15 cellular contexts compared by ENCODE assay signal in genomic region chr7:984361-985126, GRCh38. TPM values are rescaled to one million over a fixed set of nuclear protein-coding genes. Genes with fewer than 3 reads are reported as not detected.
A peak's percentile ranks its signal among the peaks of the same experiment; 100 is the strongest.
DNase-seq lines count a peak whose midpoint lies in the region; ATAC-seq and TF ChIP-seq lines count a peak whose summit lies in the region.
"Had no signal": no experiment of that assay in that cellular context is flagged by ENCODE, and none has a peak within 500 bp of the region (broad histone marks: within the 10 kb centered on the region; RNA-seq: fewer than 3 reads in every experiment).

No MANE protein-coding gene starts in this region.

- H3K4me3 Mint-ChIP-seq in chondrocyte (ENCODE audit: unreplicated experiment) = no peak overlapping the region
- H3K4me3 Mint-ChIP-seq: CD4-positive, CD25-positive, alpha-beta regulatory T cell had no signal

- DNase-seq in chondrocyte (ENCODE audit: low spot score) (peak; percentile 93), upper lobe of right lung (peak; percentile 59)
- no peak for DNase-seq in activated CD4-positive, alpha-beta T cell treated with anti-CD3 and anti-CD28 coated beads for 1 hour
- DNase-seq: Calu3; CD4-positive, CD25-positive, alpha-beta regulatory T cell; DMS 273 treated with DMSO at 0.1 percent for 48 hours; DMS79 treated with DMSO at 0.1 percent for 48 hours; GF-D8 had no signal

- H3K36me3 Mint-ChIP-seq in chondrocyte (ENCODE audit: low read depth) = no peaks in the 10 kb centered on the region
- H3K36me3 Mint-ChIP-seq: CD4-positive, CD25-positive, alpha-beta regulatory T cell had no signal

- H3K27ac Mint-ChIP-seq in chondrocyte (ENCODE audit: unreplicated experiment) = no peak overlapping the region
- H3K27ac Mint-ChIP-seq: CD4-positive, CD25-positive, alpha-beta regulatory T cell had no signal

- H3K4me1 Mint-ChIP-seq in chondrocyte (ENCODE audit: low read depth) = no peaks in the 10 kb centered on the region
- H3K4me1 Mint-ChIP-seq: CD4-positive, CD25-positive, alpha-beta regulatory T cell had no signal

- no peaks in the 10 kb centered on the region for H3K27me3 Mint-ChIP-seq in chondrocyte (ENCODE audit: low read depth)

- H3K4me1 ChIP-seq in BLaER1 = peaks cover 99% of the 10 kb centered on the region
- H3K4me1 ChIP-seq in BLaER1 treated with 17β-estradiol and CSF1 and Interleukin-3, amounts not matched to agents 10 nM and 100 nM = peaks cover 47 to 100% (median 95%) of the 10 kb centered on the region in 10 experiments
- no peaks in the 10 kb centered on the region for H3K4me1 ChIP-seq in upper lobe of right lung

- H3K27me3 ChIP-seq in BLaER1 (no peaks in the 10 kb centered on the region), upper lobe of right lung (peaks cover 39% of the 10 kb centered on the region)
- peaks cover 0 to 24% (median 0%) of the 10 kb centered on the region in 11 experiments; a peak in 4 of 22 replicates for H3K27me3 ChIP-seq in BLaER1 treated with 17β-estradiol and CSF1 and Interleukin-3, amounts not matched to agents 10 nM and 100 nM

- no peaks in the 10 kb centered on the region for H4K20me1 ChIP-seq in BLaER1
- peaks cover 0 to 4% (median 0%) of the 10 kb centered on the region in 11 experiments; a peak in 1 of 22 replicates for H4K20me1 ChIP-seq in BLaER1 treated with 17β-estradiol and CSF1 and Interleukin-3, amounts not matched to agents 10 nM and 100 nM

- no peaks in the 10 kb centered on the region for H3K9me3 ChIP-seq in BLaER1
- no peaks in the 10 kb centered on the region for H3K9me3 ChIP-seq in BLaER1 treated with 17β-estradiol and CSF1 and Interleukin-3, amounts not matched to agents 10 nM and 100 nM (replicated peaks in 1 of 11)
- H3K9me3 ChIP-seq in upper lobe of right lung = no peaks in the 10 kb centered on the region
- H3K9me3 ChIP-seq: A549 had no signal

- no peak for TF ChIP-seq CTCF in chondrocyte (IDR thresholded peaks at IDR 0.05)
- TF ChIP-seq CTCF in upper lobe of right lung (IDR thresholded peaks at IDR 0.05) = no peak

- H3K27ac ChIP-seq in BLaER1 (peak overlapping the region; percentile 92), upper lobe of right lung (no peak overlapping the region)
- peak overlapping the region in 5 of 11 experiments; percentile 25 to 69 (median 51); a peak in 6 of 22 replicates for H3K27ac ChIP-seq in BLaER1 treated with 17β-estradiol and CSF1 and Interleukin-3, amounts not matched to agents 10 nM and 100 nM
- H3K27ac ChIP-seq: A549, HL-60 had no signal

- peak overlapping the region; percentile 69; the same call in 1 of the 2 replicates for H3K9ac ChIP-seq in BLaER1
- H3K9ac ChIP-seq in BLaER1 treated with 17β-estradiol and CSF1 and Interleukin-3, amounts not matched to agents 10 nM and 100 nM = peak overlapping the region in 4 of 11 experiments; percentile 32 to 60 (median 38); a peak in 4 of 22 replicates

- intact Hi-C loops in upper lobe of right lung (cut with DNase I) = no loop called here

- peak overlapping the region; percentile 84 for H3K4me2 ChIP-seq in BLaER1
- H3K4me2 ChIP-seq in BLaER1 treated with 17β-estradiol and CSF1 and Interleukin-3, amounts not matched to agents 10 nM and 100 nM = peak overlapping the region in 9 of 11 experiments; percentile 53 to 94 (median 75); a peak in 17 of 22 replicates
- H3K4me2 ChIP-seq: A549 had no signal

- no peak for ATAC-seq in upper lobe of right lung
- no peak for ATAC-seq in HG03521 (IDR thresholded peaks at IDR 0.05; ENCODE audit: unreplicated experiment)
- ATAC-seq: HCT116, K562 had no signal

- H3K36me3 ChIP-seq in BLaER1 (no peaks in the 10 kb centered on the region), upper lobe of right lung (no peaks in the 10 kb centered on the region)
- no peaks in the 10 kb centered on the region for H3K36me3 ChIP-seq in BLaER1 treated with 17β-estradiol and CSF1 and Interleukin-3, amounts not matched to agents 10 nM and 100 nM

- no peaks in the 10 kb centered on the region for H3K9me3 Mint-ChIP-seq in chondrocyte (ENCODE audit: low read depth)

- H3K4me3 ChIP-seq in BLaER1 = no peak overlapping the region
- H3K4me3 ChIP-seq in BLaER1 treated with 17β-estradiol and CSF1 and Interleukin-3, amounts not matched to agents 10 nM and 100 nM = no peak overlapping the region
- no peak overlapping the region for H3K4me3 ChIP-seq in upper lobe of right lung
- H3K4me3 ChIP-seq: A549, K562 had no signal

RNA-seq across cellular contexts. Expression of gene CYP2W1, which starts 1.6 kb away (rescaled TPM):
- not detected in 3 replicates for total RNA-seq in chondrocyte
- total RNA-seq in upper lobe of right lung = not detected
- total RNA-seq: CD4-positive, CD25-positive, alpha-beta regulatory T cell; K562 had no signal

RNA-seq across cellular contexts. Expression of gene COX19, which starts 9.2 kb away (rescaled TPM):
- 9.2 to 9.6 TPM (median 9.5 TPM) in 3 replicates for total RNA-seq in chondrocyte
- 9.4 TPM for total RNA-seq in upper lobe of right lung

RNA-seq across cellular contexts. Expression of gene ADAP1, which starts 30.1 kb away (rescaled TPM):
- total RNA-seq in chondrocyte (3.9 to 7.0 TPM (median 6.7 TPM) in 3 replicates), upper lobe of right lung (30.7 TPM)

RNA-seq across cellular contexts. Expression of gene GPR146, which starts 59.8 kb away (rescaled TPM):
- 1.4 to 4.4 TPM (median 3.8 TPM) in 3 replicates for total RNA-seq in chondrocyte
- total RNA-seq in upper lobe of right lung = 40.0 TPM
